ENCODE assay signal across 12 cellular contexts in genomic region chr18:3688682-3689081, GRCh38.
DNase-seq lines count a peak whose midpoint lies in the region; TF ChIP-seq lines count a peak whose summit lies in the region.
"Had no signal": no experiment of that assay in that cellular context is flagged by ENCODE, and none has a peak within 500 bp of the region (broad histone marks: within the 10 kb centered on the region; RNA-seq: fewer than 3 reads in every experiment).

No MANE protein-coding gene starts in this region.

- H3K4me3 Mint-ChIP-seq in nephron, result no peak overlapping the region
- H3K4me3 Mint-ChIP-seq in activated naive CD4-positive, alpha-beta T cell treated with anti-CD3 and anti-CD28 coated beads for 36 hours, result no peak overlapping the region
- H3K4me3 Mint-ChIP-seq: activated T-cell treated with anti-CD3 and anti-CD28 coated beads, Interleukin-2, amount 50 U/mL, for 24 hours had no signal

- TF ChIP-seq CTCF in cardiac fibroblast (IDR thresholded peaks at IDR 0.05; ENCODE audit: low read depth, low read length) (no peak), nephron (IDR thresholded peaks at IDR 0.05; ENCODE audit: unreplicated experiment in 3 of 3) (no peak)

- CTCF ChIA-PET in activated naive CD4-positive, alpha-beta T cell treated with anti-CD3 and anti-CD28 coated beads for 36 hours (lab: Charles Lee), result no interaction called here

- H3K36me3 Mint-ChIP-seq in nephron (ENCODE audit: low read depth), result peaks cover 4% of the 10 kb centered on the region
- H3K36me3 Mint-ChIP-seq in activated naive CD4-positive, alpha-beta T cell treated with anti-CD3 and anti-CD28 coated beads for 36 hours (ENCODE audit: low read depth), result peaks cover 1% of the 10 kb centered on the region

- no peak overlapping the region for H3K4me3 ChIP-seq in cardiac fibroblast (replicated peaks in 1 of 2; ENCODE audit: low read depth in 2 of 2, low read length in 2 of 2)
- H3K4me3 ChIP-seq: thoracic aorta had no signal

- H3K27ac Mint-ChIP-seq in nephron, result peak overlapping the region; percentile 72 to 96 (median 77)
- H3K27ac Mint-ChIP-seq in activated naive CD4-positive, alpha-beta T cell treated with anti-CD3 and anti-CD28 coated beads for 36 hours, result no peak overlapping the region
- H3K27ac Mint-ChIP-seq: activated T-cell treated with anti-CD3 and anti-CD28 coated beads, Interleukin-2, amount 50 U/mL, for 24 hours had no signal

- intact Hi-C loops in activated naive CD4-positive, alpha-beta T cell treated with anti-CD3 and anti-CD28 coated beads for 36 hours (cut with micrococcal nuclease), result no loop called here

- in situ Hi-C loops in Caki2 (cut with HindIII; ENCODE audit: low pct_unique_long_range_greater_than_20kb, low sequenced_read_pairs), result no loop called here

- no peaks in the 10 kb centered on the region for H3K27me3 Mint-ChIP-seq in nephron (ENCODE audit: low read depth)
- H3K27me3 Mint-ChIP-seq in activated naive CD4-positive, alpha-beta T cell treated with anti-CD3 and anti-CD28 coated beads for 36 hours (ENCODE audit: low read depth), result no peaks in the 10 kb centered on the region
- H3K27me3 Mint-ChIP-seq: activated T-cell treated with anti-CD3 and anti-CD28 coated beads, Interleukin-2, amount 50 U/mL, for 24 hours had no signal

- peak; percentile 99 for DNase-seq in Caki2 (ENCODE audit: low read depth)
- peak; percentile 89 for DNase-seq in M059J (ENCODE audit: low read depth)
- DNase-seq in cardiac fibroblast (ENCODE audit: low read depth in 2 of 2), result peak; percentile 77 to 87
- no peak for DNase-seq in OCI-M2 (lab: John Stamatoyannopoulos, UW; ENCODE audit: unreplicated experiment)
- no peak for DNase-seq in activated CD8-positive, alpha-beta memory T cell treated with anti-CD3 and anti-CD28 coated beads, Interleukin-2, amount 50 U/mL, for 4 hours
- DNase-seq in activated naive CD4-positive, alpha-beta T cell treated with anti-CD3 and anti-CD28 coated beads for 36 hours, result no peak
- no peak for DNase-seq in NCI-H524 treated with DMSO at 0.1 percent for 48 hours (lab: John Stamatoyannopoulos, UW)
- DNase-seq: activated T-cell treated with anti-CD3 and anti-CD28 coated beads, Interleukin-2, amount 50 U/mL, for 24 hours; MV-4-11; stimulated activated CD4-positive, alpha-beta T cell treated with anti-CD3 and anti-CD28 coated beads, Interleukin-15, amount 100 ng/mL, for 24 hours had no signal

- H3K4me1 Mint-ChIP-seq in nephron, result peaks cover 16% of the 10 kb centered on the region
- peaks cover 3% of the 10 kb centered on the region for H3K4me1 Mint-ChIP-seq in activated naive CD4-positive, alpha-beta T cell treated with anti-CD3 and anti-CD28 coated beads for 36 hours (ENCODE audit: low read depth)

- H3K9me3 Mint-ChIP-seq in nephron, result no peaks in the 10 kb centered on the region
- H3K9me3 Mint-ChIP-seq in activated naive CD4-positive, alpha-beta T cell treated with anti-CD3 and anti-CD28 coated beads for 36 hours, result no peaks in the 10 kb centered on the region
- H3K9me3 Mint-ChIP-seq: activated T-cell treated with anti-CD3 and anti-CD28 coated beads, Interleukin-2, amount 50 U/mL, for 24 hours had no signal

Comparison
In these comparisons a context has a peak if more than half of its experiments do, and no peak if none do; other contexts are left out.
1. DNase-seq: peak in Caki2 (single experiment), M059J (single experiment) and cardiac fibroblast (2 of 2); none in OCI-M2 (single experiment), activated CD8-positive, alpha-beta memory T cell treated with anti-CD3 and anti-CD28 coated beads, Interleukin-2, amount 50 U/mL, for 4 hours (single experiment), activated naive CD4-positive, alpha-beta T cell treated with anti-CD3 and anti-CD28 coated beads for 36 hours (single experiment) and NCI-H524 treated with DMSO at 0.1 percent for 48 hours (single experiment).